Comparison of ENCODE assay signal across 1 cellular context in genomic region chr1:65277605-65278343, GRCh38.
TF ChIP-seq lines count a peak whose summit lies in the region.

No MANE protein-coding gene starts in this region.

TF ChIP-seq in K562, 482 proteins besides CTCF, POLR2A, EP300 and RAD21 (continued from another document and continues in another):
- no peak for TF ChIP-seq ZNF511 (CRISPR knock-in tag; IDR thresholded peaks at IDR 0.05)
- TF ChIP-seq EGR1 (conservative IDR thresholded peaks at IDR 0.05) = no peak
- no peak for TF ChIP-seq ZHX1 (conservative IDR thresholded peaks at IDR 0.05; ENCODE audit: low read length)
- TF ChIP-seq TEAD1 (CRISPR knock-in tag; IDR thresholded peaks at IDR 0.05) = peak in 1 of 2 experiments; percentile 25; a peak in 1 of 4 replicates
- no peak for TF ChIP-seq HDAC6 (IDR thresholded peaks at IDR 0.05; ENCODE audit: low read depth, low read length)
- TF ChIP-seq GTF2A2 (tag; IDR thresholded peaks at IDR 0.05) = no peak
- TF ChIP-seq RFX1 (IDR thresholded peaks at IDR 0.05) = no peak
- no peak for TF ChIP-seq CEBPZ (IDR thresholded peaks at IDR 0.05; ENCODE audit: borderline replicate concordance, low read depth, low read length)
- no peak for TF ChIP-seq ETV5 (CRISPR knock-in tag; IDR thresholded peaks at IDR 0.05; ENCODE audit: low read depth)
- TF ChIP-seq CEBPG (CRISPR knock-in tag; IDR thresholded peaks at IDR 0.05) = peak; percentile 57; the same call in 1 of the 2 replicates
- no peak for TF ChIP-seq CEBPG (tag; conservative IDR thresholded peaks at IDR 0.05 in 1 of 2, IDR thresholded peaks at IDR 0.05 in 1 of 2)
- no peak for TF ChIP-seq MLX (CRISPR knock-in tag; conservative IDR thresholded peaks at IDR 0.05)
- TF ChIP-seq FOXA1 (IDR thresholded peaks at IDR 0.05; ENCODE audit: borderline replicate concordance) = peak; percentile 45; the same call in 1 of the 2 replicates
- TF ChIP-seq HMGN3 (IDR thresholded peaks at IDR 0.05; ENCODE audit: borderline replicate concordance, extremely low read depth, insufficient read length, low read depth, low read length) = no peak
- TF ChIP-seq FOXK2 (conservative IDR thresholded peaks at IDR 0.05 in 1 of 2, IDR thresholded peaks at IDR 0.05 in 1 of 2; ENCODE audit: low read depth in 2 of 2) = 0 out of 4 replicates have a peak, but pooled peaks of 1 of the 2 experiments have one; percentile 39
- 0 out of 4 replicates have a peak, but pooled peaks of 1 of the 2 experiments have one; percentile 53 for TF ChIP-seq ZMIZ1 (IDR thresholded peaks at IDR 0.05; ENCODE audit: low read depth in 2 of 2, low read length in 2 of 2)
- peak; percentile 54 to 90; a peak in 2 of 4 replicates for TF ChIP-seq TBL1XR1 (IDR thresholded peaks at IDR 0.05; ENCODE audit: low read length in 2 of 2)
- TF ChIP-seq ZNF57 (CRISPR knock-in tag; IDR thresholded peaks at IDR 0.05) = no peak
- TF ChIP-seq GATA2 (CRISPR knock-in tag; IDR thresholded peaks at IDR 0.05) = peak; percentile 71
- TF ChIP-seq ZBTB2 (IDR thresholded peaks at IDR 0.05) = peak; percentile 75; the same call in 1 of the 2 replicates
- peak; percentile 84 for TF ChIP-seq DMBX1 (CRISPR knock-in tag; IDR thresholded peaks at IDR 0.05; ENCODE audit: borderline replicate concordance)
- TF ChIP-seq MXI1 (IDR thresholded peaks at IDR 0.05; ENCODE audit: low read depth, low read length) = no peak
- no peak for TF ChIP-seq ZNF445 (CRISPR knock-in tag; IDR thresholded peaks at IDR 0.05; ENCODE audit: low read depth)
- peak; percentile 84 for TF ChIP-seq POLR2AphosphoS5 (IDR thresholded peaks at IDR 0.05; ENCODE audit: control insufficient read depth, insufficient read depth, low read depth, low read length)
- TF ChIP-seq BRD9 (IDR thresholded peaks at IDR 0.05; ENCODE audit: low read depth, partially characterized antibody) = peak; percentile 70
- no peak for TF ChIP-seq TAF7 (tag; IDR thresholded peaks at IDR 0.05)
- TF ChIP-seq ELF4 (CRISPR knock-in tag; IDR thresholded peaks at IDR 0.05) = no peak
- TF ChIP-seq ZFPM2 (CRISPR knock-in tag; IDR thresholded peaks at IDR 0.05) = no peak
- TF ChIP-seq ETS1 (conservative IDR thresholded peaks at IDR 0.05; ENCODE audit: control insufficient read depth, low read depth, low read length) = no peak
- TF ChIP-seq MTA2 (IDR thresholded peaks at IDR 0.05; ENCODE audit: low read depth) = peak; percentile 67; the same call in 1 of the 2 replicates
- TF ChIP-seq ZSCAN29 (IDR thresholded peaks at IDR 0.05) = no peak
- TF ChIP-seq NEUROD1 (IDR thresholded peaks at IDR 0.05; ENCODE audit: borderline replicate concordance, low read depth, low read length, partially characterized antibody) = peak; percentile 26
- no peak for TF ChIP-seq FOXP4 (CRISPR knock-in tag; IDR thresholded peaks at IDR 0.05; ENCODE audit: borderline replicate concordance)
